In the genomic region with DNA sequence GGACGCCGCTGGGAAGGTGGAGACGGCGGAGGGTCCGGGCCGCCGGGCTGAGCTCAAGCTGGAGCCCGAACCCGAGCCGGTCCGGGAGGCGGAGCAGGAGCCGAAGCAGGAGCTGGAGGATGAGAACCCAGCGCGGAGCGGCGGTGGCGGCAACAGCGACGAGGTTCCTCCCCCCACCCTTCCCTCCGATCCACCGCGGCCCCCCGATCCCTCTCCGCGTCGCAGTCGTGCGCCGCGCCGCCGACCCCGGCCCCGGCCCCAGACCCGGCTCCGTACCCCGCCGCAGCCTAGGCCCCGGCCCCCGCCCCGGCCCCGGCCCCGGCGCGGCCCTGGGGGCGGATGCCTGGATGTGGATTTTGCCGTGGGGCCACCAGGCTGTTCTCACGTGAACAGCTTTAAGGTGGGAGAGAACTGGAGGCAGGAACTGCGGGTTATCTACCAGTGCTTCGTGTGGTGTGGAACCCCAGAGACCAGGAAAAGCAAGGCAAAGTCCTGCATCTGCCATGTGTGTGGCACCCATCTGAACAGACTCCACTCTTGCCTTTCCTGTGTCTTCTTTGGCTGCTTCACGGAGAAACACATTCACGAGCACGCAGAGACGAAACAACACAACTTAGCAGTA, we compare ENCODE assay signal across 8 cellular contexts. TPM values are rescaled to one million over a fixed set of nuclear protein-coding genes. Genes with fewer than 3 reads are reported as not detected.
DNase-seq lines count a peak whose midpoint lies in the region; ATAC-seq and TF ChIP-seq lines count a peak whose summit lies in the region.

No MANE protein-coding gene starts in this region.

- peak overlapping the region; percentile 64 for H3K4me2 ChIP-seq in KMS-11

- ATAC-seq in left lung (peak; percentile 11), thoracic aorta (ENCODE audit: insufficient number of reproducible peaks, low FRiP score, low read depth) (no peak), HG03039 (IDR thresholded peaks at IDR 0.05; ENCODE audit: unreplicated experiment) (no peak)

- H3K9me3 ChIP-seq in left lung (no peaks in the 10 kb centered on the region), thoracic aorta (no peaks in the 10 kb centered on the region)

- H3K27me3 Mint-ChIP-seq in activated CD4-positive, alpha-beta T cell treated with anti-CD3 and anti-CD28 coated beads, Interleukin-2, amount 10 ng/mL, durations not matched to agents 24 days and 14 days: no peaks in the 10 kb centered on the region

- intact Hi-C loops in activated CD4-positive, alpha-beta T cell treated with anti-CD3 and anti-CD28 coated beads, Interleukin-2, amount 10 ng/mL, durations not matched to agents 24 days and 14 days (cut with micrococcal nuclease): loop anchor here (1.0 to 10.0 kb wide), 2 partner anchors 43 to 115 kb away; a partner anchor contains a TSS
- intact Hi-C loops in left lung (cut with DNase I): no loop called here

- H3K4me1 Mint-ChIP-seq in activated CD4-positive, alpha-beta T cell treated with anti-CD3 and anti-CD28 coated beads, Interleukin-2, amount 10 ng/mL, durations not matched to agents 24 days and 14 days: peaks cover 16% of the 10 kb centered on the region

- H3K9me3 Mint-ChIP-seq in activated CD4-positive, alpha-beta T cell treated with anti-CD3 and anti-CD28 coated beads, Interleukin-2, amount 10 ng/mL, durations not matched to agents 24 days and 14 days: no peaks in the 10 kb centered on the region

- H3K4me1 ChIP-seq in KMS-11 (ENCODE audit: low read depth, poor library complexity, severe bottlenecking): peaks cover 10% of the 10 kb centered on the region
- peaks cover 0 to 8% of the 10 kb centered on the region in 2 donors for H3K4me1 ChIP-seq in left lung
- H3K4me1 ChIP-seq in thoracic aorta (ENCODE audit: control insufficient read depth in 1 of 2, low read depth in 2 of 2): peaks cover 0 to 25% of the 10 kb centered on the region in 2 donors

- no peaks in the 10 kb centered on the region for H3K79me2 ChIP-seq in KMS-11 (ENCODE audit: insufficient read depth, low read depth)

- H4K20me1 ChIP-seq in KMS-11 (ENCODE audit: insufficient read depth): no peaks in the 10 kb centered on the region

- H3K4me3 Mint-ChIP-seq in activated CD4-positive, alpha-beta T cell treated with anti-CD3 and anti-CD28 coated beads, Interleukin-2, amount 10 ng/mL, durations not matched to agents 24 days and 14 days: peak overlapping the region; percentile 80

- H3K4me3 ChIP-seq in KMS-11 (IDR thresholded peaks at IDR 0.05; ENCODE audit: insufficient read depth, low read depth, low read length): no peak overlapping the region
- peak overlapping the region; percentile 42 to 53 for H3K4me3 ChIP-seq in left lung
- H3K4me3 ChIP-seq in thoracic aorta: peak overlapping the region; percentile 79

- peak overlapping the region; percentile 77 for H3K27ac Mint-ChIP-seq in activated CD4-positive, alpha-beta T cell treated with anti-CD3 and anti-CD28 coated beads, Interleukin-2, amount 10 ng/mL, durations not matched to agents 24 days and 14 days

- peak; percentile 64 for DNase-seq in activated CD4-positive, alpha-beta T cell treated with anti-CD3 and anti-CD28 coated beads, Interleukin-2, amount 10 ng/mL, durations not matched to agents 24 days and 14 days
- no peak for DNase-seq in activated CD4-positive, alpha-beta T cell treated with anti-CD3 and anti-CD28 coated beads for 48 hours
- DNase-seq in T47D (ENCODE audit: low read depth in 1 of 2, low spot score in 1 of 2): peak; percentile 2 to 3
- DNase-seq in left lung: no peak
- no peak for DNase-seq in thoracic aorta (ENCODE audit: low spot score)
- no peak for DNase-seq in COLO668 (lab: John Stamatoyannopoulos, UW; ENCODE audit: unreplicated experiment)

- peak overlapping the region; percentile 79 for H2AFZ ChIP-seq in KMS-11 (ENCODE audit: low read depth)

- no peaks in the 10 kb centered on the region for H3K36me3 ChIP-seq in KMS-11 (ENCODE audit: insufficient read depth)
- no peaks in the 10 kb centered on the region for H3K36me3 ChIP-seq in left lung
- no peaks in the 10 kb centered on the region for H3K36me3 ChIP-seq in thoracic aorta

- H3K27ac ChIP-seq in KMS-11 (no peak overlapping the region), left lung (peak overlapping the region; percentile 73 to 78), thoracic aorta (peak overlapping the region; percentile 76 to 78)

- no peak for TF ChIP-seq CTCF in KMS-11 (conservative IDR thresholded peaks at IDR 0.05; ENCODE audit: low read depth, low read length)
- TF ChIP-seq CTCF in left lung (IDR thresholded peaks at IDR 0.05): no peak
- TF ChIP-seq CTCF in thoracic aorta (IDR thresholded peaks at IDR 0.05): no peak

- in situ Hi-C loops in T47D (cut with HindIII; ENCODE audit: low pct_unique_long_range_greater_than_20kb, low sequenced_read_pairs): no loop called here

- H3K27me3 ChIP-seq in KMS-11 (ENCODE audit: insufficient read depth, low read depth) (no peaks in the 10 kb centered on the region), left lung (no peaks in the 10 kb centered on the region), thoracic aorta (replicated peaks; ENCODE audit: insufficient read depth) (no peaks in the 10 kb centered on the region)

- peaks cover 3% of the 10 kb centered on the region for H3K36me3 Mint-ChIP-seq in activated CD4-positive, alpha-beta T cell treated with anti-CD3 and anti-CD28 coated beads, Interleukin-2, amount 10 ng/mL, durations not matched to agents 24 days and 14 days (ENCODE audit: low read depth)

- peak overlapping the region; percentile 27; the same call in 1 of the 2 replicates for H3K9ac ChIP-seq in KMS-11

RNA-seq across cellular contexts. Expression of a gene that starts 0.5 kb away (rescaled TPM):
- total RNA-seq in activated CD4-positive, alpha-beta T cell treated with anti-CD3 and anti-CD28 coated beads, Interleukin-2, amount 10 ng/mL, durations not matched to agents 24 days and 14 days: 1.6 and 2.4 TPM in 2 replicates
- 1 to 10 TPM; 3.4 to 3.5 TPM for total RNA-seq in left lung
- 1 to 10 TPM; 2.3 to 2.6 TPM for total RNA-seq in thoracic aorta

RNA-seq across cellular contexts. Expression of a gene that starts 42.6 kb away (rescaled TPM):
- total RNA-seq in activated CD4-positive, alpha-beta T cell treated with anti-CD3 and anti-CD28 coated beads, Interleukin-2, amount 10 ng/mL, durations not matched to agents 24 days and 14 days: 4.2 and 5.6 TPM in 2 replicates
- 10 to 100 TPM; 14.5 to 19.5 TPM for total RNA-seq in left lung
- total RNA-seq in thoracic aorta: 1 to 10 TPM; 6.3 to 9.6 TPM

RNA-seq across cellular contexts. Expression of a gene that starts 50.7 kb away (rescaled TPM):
- not detected in 2 replicates for total RNA-seq in activated CD4-positive, alpha-beta T cell treated with anti-CD3 and anti-CD28 coated beads, Interleukin-2, amount 10 ng/mL, durations not matched to agents 24 days and 14 days
- total RNA-seq in left lung: not detected
- not detected for total RNA-seq in thoracic aorta

Comparison
In these comparisons a context has a peak if more than half of its experiments do, and no peak if none do; other contexts are left out.
1. DNase-seq: peak in activated CD4-positive, alpha-beta T cell treated with anti-CD3 and anti-CD28 coated beads, Interleukin-2, amount 10 ng/mL, durations not matched to agents 24 days and 14 days (single experiment) and T47D (2 of 2); none in activated CD4-positive, alpha-beta T cell treated with anti-CD3 and anti-CD28 coated beads for 48 hours (single experiment), left lung (0 of 2), thoracic aorta (single experiment) and COLO668 (single experiment).